25 cellular contexts compared by ENCODE assay signal in genomic region chr11:19435306-19435989, GRCh38.
"Had no signal": no experiment of that assay in that cellular context is flagged by ENCODE, and none has a peak within 500 bp of the region (broad histone marks: within the 10 kb centered on the region; RNA-seq: fewer than 3 reads in every experiment).

No MANE protein-coding gene starts in this region.

- H3K4me1 Mint-ChIP-seq: immature natural killer cell, T-cell had no signal

- H3K27ac Mint-ChIP-seq: activated naive CD4-positive, alpha-beta T cell treated with anti-CD3 and anti-CD28 coated beads, Interleukin-2, amount 50 U/mL, for 72 hours; activated T-cell treated with anti-CD3 and anti-CD28 coated beads, Interleukin-2, amount 50 U/mL, for 72 hours; immature natural killer cell; nephron; T-cell had no signal

- H3K9me3 ChIP-seq: colonic mucosa, lower lobe of right lung, mucosa of descending colon, spleen, tibial nerve had no signal

- DNase-seq: activated CD4-positive, alpha-beta T cell treated with anti-CD3 and anti-CD28 coated beads for 4 hours; activated CD4-positive, alpha-beta T cell treated with anti-CD3 and anti-CD28 coated beads, Interleukin-2, amount 50 U/mL, for 4 hours; activated CD4-positive, CD25-positive, alpha-beta regulatory T cell; activated naive CD4-positive, alpha-beta T cell; activated T-cell treated with anti-CD3 and anti-CD28 coated beads for 4 hours; activated T-cell treated with anti-CD3 and anti-CD28 coated beads, Interleukin-2, amount 50 U/mL, for 72 hours; colonic mucosa; dorsolateral prefrontal cortex; effector memory CD4-positive, alpha-beta T cell; head of caudate nucleus; hypothalamus; immature natural killer cell; lower lobe of right lung; mesendoderm; mucosa of descending colon; posterior cingulate gyrus; right cardiac atrium; spleen; stimulated activated naive CD4-positive, alpha-beta T cell treated with Interleukin-2 at 50 U/mL for 16 hours; T-cell had no signal

- H3K4me1 ChIP-seq: colonic mucosa, gastroesophageal sphincter had no signal

- H3K4me3 ChIP-seq: colonic mucosa, dorsolateral prefrontal cortex, gastroesophageal sphincter, lower lobe of right lung, mucosa of descending colon, spleen, tibial nerve had no signal

- H3K9me3 Mint-ChIP-seq: activated naive CD4-positive, alpha-beta T cell treated with anti-CD3 and anti-CD28 coated beads, Interleukin-2, amount 50 U/mL, for 72 hours; T-cell had no signal

- ATAC-seq: activated naive CD4-positive, alpha-beta T cell treated with anti-CD3 and anti-CD28 coated beads, Interleukin-2, amount 50 U/mL, for 72 hours; activated T-cell treated with anti-CD3 and anti-CD28 coated beads, Interleukin-2, amount 50 U/mL, for 72 hours; gastroesophageal sphincter; left lobe of liver; lower lobe of right lung; mucosa of descending colon; right cardiac atrium; T-cell had no signal

- H3K36me3 Mint-ChIP-seq: activated naive CD4-positive, alpha-beta T cell treated with anti-CD3 and anti-CD28 coated beads, Interleukin-2, amount 50 U/mL, for 72 hours; immature natural killer cell; T-cell had no signal

- H3K27me3 ChIP-seq: colonic mucosa, dorsolateral prefrontal cortex, tibial nerve had no signal

- H3K36me3 ChIP-seq: colonic mucosa, gastroesophageal sphincter, lower lobe of right lung, spleen, tibial nerve had no signal

- H3K4me3 Mint-ChIP-seq: activated T-cell treated with anti-CD3 and anti-CD28 coated beads, Interleukin-2, amount 50 U/mL, for 72 hours; immature natural killer cell; nephron; T-cell had no signal

- H3K27ac ChIP-seq: colonic mucosa, dorsolateral prefrontal cortex, gastroesophageal sphincter, lower lobe of right lung, spleen, tibial nerve had no signal
